ENCODE assay signal across 1 cellular context in the genomic region with DNA sequence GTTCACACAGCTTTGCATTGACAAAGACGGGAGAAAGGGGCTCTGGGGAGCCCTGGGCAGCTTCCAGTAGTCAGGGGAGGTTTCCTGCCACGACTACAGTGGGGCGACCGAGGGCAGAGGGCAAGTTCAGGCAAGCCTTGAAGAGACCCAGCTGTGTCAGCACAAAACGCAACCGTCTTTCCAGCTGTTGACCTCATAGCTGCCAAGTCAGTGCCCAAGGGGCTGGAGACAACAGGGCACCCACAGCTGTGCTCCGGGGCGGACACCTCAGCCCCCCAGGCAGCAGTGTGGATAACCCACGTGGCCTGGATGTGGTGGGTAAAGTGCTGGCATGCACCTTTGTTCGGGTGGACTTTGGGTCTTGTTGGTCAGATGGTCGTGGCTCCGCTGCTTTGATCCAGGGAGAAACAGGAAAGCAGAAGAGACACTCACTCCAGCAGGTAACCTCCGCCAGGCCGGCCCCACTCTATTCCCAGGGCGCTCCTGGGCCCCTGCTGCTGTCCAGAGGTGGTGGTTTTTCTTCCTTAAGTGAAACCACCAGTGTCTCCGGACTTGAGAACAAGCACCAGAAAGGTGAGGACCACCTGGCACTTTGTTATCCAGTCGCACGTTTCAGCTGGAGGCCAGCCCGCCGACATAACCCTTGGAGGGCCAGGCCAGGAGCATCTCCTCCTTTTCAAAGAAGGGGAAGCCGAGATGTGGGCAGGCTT.
A peak's percentile ranks its signal among the peaks of the same experiment; 100 is the strongest.
TF ChIP-seq lines count a peak whose summit lies in the region.

No MANE protein-coding gene starts in this region.

TF ChIP-seq in HepG2, 621 proteins besides CTCF, POLR2A, EP300 and RAD21 (continued from another document and continues in another):
- TF ChIP-seq ZNF747 (CRISPR knock-in tag; IDR thresholded peaks at IDR 0.05; ENCODE audit: borderline replicate concordance): peak; percentile 89; the same call in 1 of the 2 replicates
- TF ChIP-seq EED (CRISPR knock-in tag; IDR thresholded peaks at IDR 0.05): no peak; the same call in 1 of the 2 replicates
- TF ChIP-seq ZSCAN29 (CRISPR knock-in tag; conservative IDR thresholded peaks at IDR 0.05): peak; percentile 88
- TF ChIP-seq, protein P1, sequence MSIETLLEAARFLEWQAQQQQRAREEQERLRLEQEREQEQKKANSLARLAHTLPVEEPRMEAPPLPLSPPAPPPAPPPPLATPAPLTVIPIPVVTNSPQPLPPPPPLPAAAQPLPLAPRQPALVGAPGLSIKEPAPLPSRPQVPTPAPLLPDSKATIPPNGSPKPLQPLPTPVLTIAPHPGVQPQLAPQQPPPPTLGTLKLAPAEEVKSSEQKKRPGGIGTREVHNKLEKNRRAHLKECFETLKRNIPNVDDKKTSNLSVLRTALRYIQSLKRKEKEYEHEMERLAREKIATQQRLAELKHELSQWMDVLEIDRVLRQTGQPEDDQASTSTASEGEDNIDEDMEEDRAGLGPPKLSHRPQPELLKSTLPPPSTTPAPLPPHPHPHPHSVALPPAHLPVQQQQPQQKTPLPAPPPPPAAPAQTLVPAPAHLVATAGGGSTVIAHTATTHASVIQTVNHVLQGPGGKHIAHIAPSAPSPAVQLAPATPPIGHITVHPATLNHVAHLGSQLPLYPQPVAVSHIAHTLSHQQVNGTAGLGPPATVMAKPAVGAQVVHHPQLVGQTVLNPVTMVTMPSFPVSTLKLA (IDR thresholded peaks at IDR 0.05): peak; percentile 76
- TF ChIP-seq WIZ (CRISPR knock-in tag; IDR thresholded peaks at IDR 0.05): peak; percentile 94
- peak; percentile 25; the same call in 1 of the 2 replicates for TF ChIP-seq HOXA5 (CRISPR knock-in tag; IDR thresholded peaks at IDR 0.05)
- TF ChIP-seq, protein P2, sequence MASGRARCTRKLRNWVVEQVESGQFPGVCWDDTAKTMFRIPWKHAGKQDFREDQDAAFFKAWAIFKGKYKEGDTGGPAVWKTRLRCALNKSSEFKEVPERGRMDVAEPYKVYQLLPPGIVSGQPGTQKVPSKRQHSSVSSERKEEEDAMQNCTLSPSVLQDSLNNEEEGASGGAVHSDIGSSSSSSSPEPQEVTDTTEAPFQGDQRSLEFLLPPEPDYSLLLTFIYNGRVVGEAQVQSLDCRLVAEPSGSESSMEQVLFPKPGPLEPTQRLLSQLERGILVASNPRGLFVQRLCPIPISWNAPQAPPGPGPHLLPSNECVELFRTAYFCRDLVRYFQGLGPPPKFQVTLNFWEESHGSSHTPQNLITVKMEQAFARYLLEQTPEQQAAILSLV (CRISPR knock-in tag; IDR thresholded peaks at IDR 0.05; ENCODE audit: borderline replicate concordance): peak; percentile 97
- peak; percentile 95 for TF ChIP-seq ZC3H13 (CRISPR knock-in tag; IDR thresholded peaks at IDR 0.05)
- TF ChIP-seq RARA (CRISPR knock-in tag; IDR thresholded peaks at IDR 0.05): peak; percentile 87
- TF ChIP-seq, protein P3, sequence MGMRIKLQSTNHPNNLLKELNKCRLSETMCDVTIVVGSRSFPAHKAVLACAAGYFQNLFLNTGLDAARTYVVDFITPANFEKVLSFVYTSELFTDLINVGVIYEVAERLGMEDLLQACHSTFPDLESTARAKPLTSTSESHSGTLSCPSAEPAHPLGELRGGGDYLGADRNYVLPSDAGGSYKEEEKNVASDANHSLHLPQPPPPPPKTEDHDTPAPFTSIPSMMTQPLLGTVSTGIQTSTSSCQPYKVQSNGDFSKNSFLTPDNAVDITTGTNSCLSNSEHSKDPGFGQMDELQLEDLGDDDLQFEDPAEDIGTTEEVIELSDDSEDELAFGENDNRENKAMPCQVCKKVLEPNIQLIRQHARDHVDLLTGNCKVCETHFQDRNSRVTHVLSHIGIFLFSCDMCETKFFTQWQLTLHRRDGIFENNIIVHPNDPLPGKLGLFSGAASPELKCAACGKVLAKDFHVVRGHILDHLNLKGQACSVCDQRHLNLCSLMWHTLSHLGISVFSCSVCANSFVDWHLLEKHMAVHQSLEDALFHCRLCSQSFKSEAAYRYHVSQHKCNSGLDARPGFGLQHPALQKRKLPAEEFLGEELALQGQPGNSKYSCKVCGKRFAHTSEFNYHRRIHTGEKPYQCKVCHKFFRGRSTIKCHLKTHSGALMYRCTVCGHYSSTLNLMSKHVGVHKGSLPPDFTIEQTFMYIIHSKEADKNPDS (CRISPR knock-in tag; IDR thresholded peaks at IDR 0.05): no peak
- TF ChIP-seq, protein P4, sequence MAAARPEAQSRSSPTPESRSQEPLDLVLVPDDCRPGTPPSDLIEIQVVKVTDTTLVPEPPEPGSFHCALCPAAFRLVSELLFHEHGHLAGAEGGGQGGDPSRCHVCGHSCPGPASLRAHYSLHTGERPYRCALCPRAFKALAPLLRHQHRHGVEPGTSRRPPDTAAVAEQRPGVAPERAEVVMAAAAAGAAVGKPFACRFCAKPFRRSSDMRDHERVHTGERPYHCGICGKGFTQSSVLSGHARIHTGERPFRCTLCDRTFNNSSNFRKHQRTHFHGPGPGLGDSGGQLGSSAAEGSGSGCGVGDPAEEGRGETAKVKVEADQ (CRISPR knock-in tag; IDR thresholded peaks at IDR 0.05; ENCODE audit: borderline replicate concordance): peak; percentile 99
- TF ChIP-seq, protein P5, sequence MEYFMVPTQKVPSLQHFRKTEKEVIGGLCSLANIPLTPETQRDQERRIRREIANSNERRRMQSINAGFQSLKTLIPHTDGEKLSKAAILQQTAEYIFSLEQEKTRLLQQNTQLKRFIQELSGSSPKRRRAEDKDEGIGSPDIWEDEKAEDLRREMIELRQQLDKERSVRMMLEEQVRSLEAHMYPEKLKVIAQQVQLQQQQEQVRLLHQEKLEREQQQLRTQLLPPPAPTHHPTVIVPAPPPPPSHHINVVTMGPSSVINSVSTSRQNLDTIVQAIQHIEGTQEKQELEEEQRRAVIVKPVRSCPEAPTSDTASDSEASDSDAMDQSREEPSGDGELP (IDR thresholded peaks at IDR 0.05; ENCODE audit: borderline replicate concordance, low read depth): peak; percentile 98
- 0 out of 2 replicates have a peak, but pooled peaks have one; percentile 13 for TF ChIP-seq FOXK2 (IDR thresholded peaks at IDR 0.05)
- peak; percentile 76 for TF ChIP-seq ZMYM4 (CRISPR knock-in tag; IDR thresholded peaks at IDR 0.05)
- TF ChIP-seq, protein P6, sequence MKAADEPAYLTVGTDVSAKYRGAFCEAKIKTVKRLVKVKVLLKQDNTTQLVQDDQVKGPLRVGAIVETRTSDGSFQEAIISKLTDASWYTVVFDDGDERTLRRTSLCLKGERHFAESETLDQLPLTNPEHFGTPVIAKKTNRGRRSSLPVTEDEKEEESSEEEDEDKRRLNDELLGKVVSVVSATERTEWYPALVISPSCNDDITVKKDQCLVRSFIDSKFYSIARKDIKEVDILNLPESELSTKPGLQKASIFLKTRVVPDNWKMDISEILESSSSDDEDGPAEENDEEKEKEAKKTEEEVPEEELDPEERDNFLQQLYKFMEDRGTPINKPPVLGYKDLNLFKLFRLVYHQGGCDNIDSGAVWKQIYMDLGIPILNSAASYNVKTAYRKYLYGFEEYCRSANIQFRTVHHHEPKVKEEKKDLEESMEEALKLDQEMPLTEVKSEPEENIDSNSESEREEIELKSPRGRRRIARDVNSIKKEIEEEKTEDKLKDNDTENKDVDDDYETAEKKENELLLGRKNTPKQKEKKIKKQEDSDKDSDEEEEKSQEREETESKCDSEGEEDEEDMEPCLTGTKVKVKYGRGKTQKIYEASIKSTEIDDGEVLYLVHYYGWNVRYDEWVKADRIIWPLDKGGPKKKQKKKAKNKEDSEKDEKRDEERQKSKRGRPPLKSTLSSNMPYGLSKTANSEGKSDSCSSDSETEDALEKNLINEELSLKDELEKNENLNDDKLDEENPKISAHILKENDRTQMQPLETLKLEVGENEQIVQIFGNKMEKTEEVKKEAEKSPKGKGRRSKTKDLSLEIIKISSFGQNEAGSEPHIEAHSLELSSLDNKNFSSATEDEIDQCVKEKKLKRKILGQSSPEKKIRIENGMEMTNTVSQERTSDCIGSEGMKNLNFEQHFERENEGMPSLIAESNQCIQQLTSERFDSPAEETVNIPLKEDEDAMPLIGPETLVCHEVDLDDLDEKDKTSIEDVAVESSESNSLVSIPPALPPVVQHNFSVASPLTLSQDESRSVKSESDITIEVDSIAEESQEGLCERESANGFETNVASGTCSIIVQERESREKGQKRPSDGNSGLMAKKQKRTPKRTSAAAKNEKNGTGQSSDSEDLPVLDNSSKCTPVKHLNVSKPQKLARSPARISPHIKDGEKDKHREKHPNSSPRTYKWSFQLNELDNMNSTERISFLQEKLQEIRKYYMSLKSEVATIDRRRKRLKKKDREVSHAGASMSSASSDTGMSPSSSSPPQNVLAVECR (CRISPR knock-in tag; IDR thresholded peaks at IDR 0.05; ENCODE audit: borderline replicate concordance): peak; percentile 82; the same call in 1 of the 2 replicates
- TF ChIP-seq ZNF546 (CRISPR knock-in tag; conservative IDR thresholded peaks at IDR 0.05): peak; percentile 95; the same call in 1 of the 2 replicates
- TF ChIP-seq, protein P7, sequence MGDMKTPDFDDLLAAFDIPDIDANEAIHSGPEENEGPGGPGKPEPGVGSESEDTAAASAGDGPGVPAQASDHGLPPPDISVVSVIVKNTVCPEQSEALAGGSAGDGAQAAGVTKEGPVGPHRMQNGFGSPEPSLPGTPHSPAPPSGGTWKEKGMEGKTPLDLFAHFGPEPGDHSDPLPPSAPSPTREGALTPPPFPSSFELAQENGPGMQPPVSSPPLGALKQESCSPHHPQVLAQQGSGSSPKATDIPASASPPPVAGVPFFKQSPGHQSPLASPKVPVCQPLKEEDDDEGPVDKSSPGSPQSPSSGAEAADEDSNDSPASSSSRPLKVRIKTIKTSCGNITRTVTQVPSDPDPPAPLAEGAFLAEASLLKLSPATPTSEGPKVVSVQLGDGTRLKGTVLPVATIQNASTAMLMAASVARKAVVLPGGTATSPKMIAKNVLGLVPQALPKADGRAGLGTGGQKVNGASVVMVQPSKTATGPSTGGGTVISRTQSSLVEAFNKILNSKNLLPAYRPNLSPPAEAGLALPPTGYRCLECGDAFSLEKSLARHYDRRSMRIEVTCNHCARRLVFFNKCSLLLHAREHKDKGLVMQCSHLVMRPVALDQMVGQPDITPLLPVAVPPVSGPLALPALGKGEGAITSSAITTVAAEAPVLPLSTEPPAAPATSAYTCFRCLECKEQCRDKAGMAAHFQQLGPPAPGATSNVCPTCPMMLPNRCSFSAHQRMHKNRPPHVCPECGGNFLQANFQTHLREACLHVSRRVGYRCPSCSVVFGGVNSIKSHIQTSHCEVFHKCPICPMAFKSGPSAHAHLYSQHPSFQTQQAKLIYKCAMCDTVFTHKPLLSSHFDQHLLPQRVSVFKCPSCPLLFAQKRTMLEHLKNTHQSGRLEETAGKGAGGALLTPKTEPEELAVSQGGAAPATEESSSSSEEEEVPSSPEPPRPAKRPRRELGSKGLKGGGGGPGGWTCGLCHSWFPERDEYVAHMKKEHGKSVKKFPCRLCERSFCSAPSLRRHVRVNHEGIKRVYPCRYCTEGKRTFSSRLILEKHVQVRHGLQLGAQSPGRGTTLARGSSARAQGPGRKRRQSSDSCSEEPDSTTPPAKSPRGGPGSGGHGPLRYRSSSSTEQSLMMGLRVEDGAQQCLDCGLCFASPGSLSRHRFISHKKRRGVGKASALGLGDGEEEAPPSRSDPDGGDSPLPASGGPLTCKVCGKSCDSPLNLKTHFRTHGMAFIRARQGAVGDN (CRISPR knock-in tag; IDR thresholded peaks at IDR 0.05): peak; percentile 100
- no peak for TF ChIP-seq RBM22 (optimal IDR thresholded peaks at IDR 0.05; ENCODE audit: low read length)
- TF ChIP-seq, protein P8, sequence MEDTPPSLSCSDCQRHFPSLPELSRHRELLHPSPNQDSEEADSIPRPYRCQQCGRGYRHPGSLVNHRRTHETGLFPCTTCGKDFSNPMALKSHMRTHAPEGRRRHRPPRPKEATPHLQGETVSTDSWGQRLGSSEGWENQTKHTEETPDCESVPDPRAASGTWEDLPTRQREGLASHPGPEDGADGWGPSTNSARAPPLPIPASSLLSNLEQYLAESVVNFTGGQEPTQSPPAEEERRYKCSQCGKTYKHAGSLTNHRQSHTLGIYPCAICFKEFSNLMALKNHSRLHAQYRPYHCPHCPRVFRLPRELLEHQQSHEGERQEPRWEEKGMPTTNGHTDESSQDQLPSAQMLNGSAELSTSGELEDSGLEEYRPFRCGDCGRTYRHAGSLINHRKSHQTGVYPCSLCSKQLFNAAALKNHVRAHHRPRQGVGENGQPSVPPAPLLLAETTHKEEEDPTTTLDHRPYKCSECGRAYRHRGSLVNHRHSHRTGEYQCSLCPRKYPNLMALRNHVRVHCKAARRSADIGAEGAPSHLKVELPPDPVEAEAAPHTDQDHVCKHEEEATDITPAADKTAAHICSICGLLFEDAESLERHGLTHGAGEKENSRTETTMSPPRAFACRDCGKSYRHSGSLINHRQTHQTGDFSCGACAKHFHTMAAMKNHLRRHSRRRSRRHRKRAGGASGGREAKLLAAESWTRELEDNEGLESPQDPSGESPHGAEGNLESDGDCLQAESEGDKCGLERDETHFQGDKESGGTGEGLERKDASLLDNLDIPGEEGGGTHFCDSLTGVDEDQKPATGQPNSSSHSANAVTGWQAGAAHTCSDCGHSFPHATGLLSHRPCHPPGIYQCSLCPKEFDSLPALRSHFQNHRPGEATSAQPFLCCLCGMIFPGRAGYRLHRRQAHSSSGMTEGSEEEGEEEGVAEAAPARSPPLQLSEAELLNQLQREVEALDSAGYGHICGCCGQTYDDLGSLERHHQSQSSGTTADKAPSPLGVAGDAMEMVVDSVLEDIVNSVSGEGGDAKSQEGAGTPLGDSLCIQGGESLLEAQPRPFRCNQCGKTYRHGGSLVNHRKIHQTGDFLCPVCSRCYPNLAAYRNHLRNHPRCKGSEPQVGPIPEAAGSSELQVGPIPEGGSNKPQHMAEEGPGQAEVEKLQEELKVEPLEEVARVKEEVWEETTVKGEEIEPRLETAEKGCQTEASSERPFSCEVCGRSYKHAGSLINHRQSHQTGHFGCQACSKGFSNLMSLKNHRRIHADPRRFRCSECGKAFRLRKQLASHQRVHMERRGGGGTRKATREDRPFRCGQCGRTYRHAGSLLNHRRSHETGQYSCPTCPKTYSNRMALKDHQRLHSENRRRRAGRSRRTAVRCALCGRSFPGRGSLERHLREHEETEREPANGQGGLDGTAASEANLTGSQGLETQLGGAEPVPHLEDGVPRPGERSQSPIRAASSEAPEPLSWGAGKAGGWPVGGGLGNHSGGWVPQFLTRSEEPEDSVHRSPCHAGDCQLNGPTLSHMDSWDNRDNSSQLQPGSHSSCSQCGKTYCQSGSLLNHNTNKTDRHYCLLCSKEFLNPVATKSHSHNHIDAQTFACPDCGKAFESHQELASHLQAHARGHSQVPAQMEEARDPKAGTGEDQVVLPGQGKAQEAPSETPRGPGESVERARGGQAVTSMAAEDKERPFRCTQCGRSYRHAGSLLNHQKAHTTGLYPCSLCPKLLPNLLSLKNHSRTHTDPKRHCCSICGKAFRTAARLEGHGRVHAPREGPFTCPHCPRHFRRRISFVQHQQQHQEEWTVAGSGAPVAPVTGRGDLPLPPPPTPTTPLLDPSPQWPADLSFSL (CRISPR knock-in tag; IDR thresholded peaks at IDR 0.05): peak; percentile 72; the same call in 1 of the 2 replicates
- TF ChIP-seq EEA1 (CRISPR knock-in tag; IDR thresholded peaks at IDR 0.05; ENCODE audit: borderline replicate concordance): 0 out of 2 replicates have a peak, but pooled peaks have one; percentile 88
- no peak for TF ChIP-seq ZNF672 (CRISPR knock-in tag; IDR thresholded peaks at IDR 0.05)
- TF ChIP-seq, protein P9, sequence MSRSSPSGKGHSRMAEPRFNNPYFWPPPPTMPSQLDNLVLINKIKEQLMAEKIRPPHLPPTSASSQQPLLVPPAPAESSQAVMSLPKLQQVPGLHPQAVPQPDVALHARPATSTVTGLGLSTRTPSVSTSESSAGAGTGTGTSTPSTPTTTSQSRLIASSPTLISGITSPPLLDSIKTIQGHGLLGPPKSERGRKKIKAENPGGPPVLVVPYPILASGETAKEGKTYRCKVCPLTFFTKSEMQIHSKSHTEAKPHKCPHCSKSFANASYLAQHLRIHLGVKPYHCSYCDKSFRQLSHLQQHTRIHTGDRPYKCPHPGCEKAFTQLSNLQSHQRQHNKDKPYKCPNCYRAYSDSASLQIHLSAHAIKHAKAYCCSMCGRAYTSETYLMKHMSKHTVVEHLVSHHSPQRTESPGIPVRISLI (CRISPR knock-in tag; IDR thresholded peaks at IDR 0.05; ENCODE audit: borderline replicate concordance): peak; percentile 31; the same call in 1 of the 2 replicates
- peak; percentile 88 for TF ChIP-seq ZSCAN25 (CRISPR knock-in tag; IDR thresholded peaks at IDR 0.05)
- TF ChIP-seq ZNF878 (CRISPR knock-in tag; IDR thresholded peaks at IDR 0.05): 0 out of 2 replicates have a peak, but pooled peaks have one; percentile 42
- no peak for TF ChIP-seq ZNF674 (CRISPR knock-in tag; IDR thresholded peaks at IDR 0.05; ENCODE audit: low read depth)
- peak; percentile 95; the same call in 1 of the 2 replicates for TF ChIP-seq ZNF761 (CRISPR knock-in tag; conservative IDR thresholded peaks at IDR 0.05)
